ENCODE assay signal across 19 cellular contexts in genomic region chr11:36402568-36403181, GRCh38.
A peak's percentile ranks its signal among the peaks of the same experiment; 100 is the strongest.
DNase-seq lines count a peak whose midpoint lies in the region; ATAC-seq, FAIRE-seq and TF ChIP-seq lines count a peak whose summit lies in the region.
"Had no signal": no experiment of that assay in that cellular context is flagged by ENCODE, and none has a peak within 500 bp of the region (broad histone marks: within the 10 kb centered on the region; RNA-seq: fewer than 3 reads in every experiment).

No MANE protein-coding gene starts in this region.

- peaks cover 82% of the 10 kb centered on the region for H3K36me3 Mint-ChIP-seq in T-helper 1 cell treated with Interleukin-12 subunit alpha and Interleukin-12 subunit beta and Interleukin-4 antibody, amounts not matched to agents 30 μg/mL and 1 μg/mL, for 36 hours (ENCODE audit: low read depth)
- H3K36me3 Mint-ChIP-seq in T-cell = peaks cover 22% of the 10 kb centered on the region
- H3K36me3 Mint-ChIP-seq in natural killer cell = peaks cover 32% of the 10 kb centered on the region

- H3K27ac Mint-ChIP-seq in T-helper 1 cell treated with Interleukin-12 subunit alpha and Interleukin-12 subunit beta and Interleukin-4 antibody, amounts not matched to agents 30 μg/mL and 1 μg/mL, for 36 hours = no peak overlapping the region
- H3K27ac Mint-ChIP-seq in T-cell (peak overlapping the region; percentile 22 to 49), natural killer cell (peak overlapping the region; percentile 97 to 99)
- H3K27ac Mint-ChIP-seq: CD4-positive, alpha-beta T cell had no signal

- H3K27me3 Mint-ChIP-seq in T-helper 1 cell treated with Interleukin-12 subunit alpha and Interleukin-12 subunit beta and Interleukin-4 antibody, amounts not matched to agents 30 μg/mL and 1 μg/mL, for 36 hours (ENCODE audit: low read depth) = no peaks in the 10 kb centered on the region
- no peaks in the 10 kb centered on the region for H3K27me3 Mint-ChIP-seq in T-cell
- no peaks in the 10 kb centered on the region for H3K27me3 Mint-ChIP-seq in natural killer cell (ENCODE audit: low read depth in 2 of 2)
- H3K27me3 Mint-ChIP-seq: CD4-positive, alpha-beta T cell had no signal

- H3K9ac ChIP-seq in endothelial cell of umbilical vein (replicated peaks; ENCODE audit: extremely low read depth, insufficient read depth, low read length) (no peak overlapping the region), kidney (ENCODE audit: low read length in 2 of 2) (no peak overlapping the region)

- no peaks in the 10 kb centered on the region for H3K79me2 ChIP-seq in endothelial cell of umbilical vein (ENCODE audit: control insufficient read depth, insufficient read depth, low read length)

- peak overlapping the region; percentile 15 for H2AFZ ChIP-seq in endothelial cell of umbilical vein (ENCODE audit: low read depth, low read length)

- no peak for TF ChIP-seq CTCF in endothelial cell of umbilical vein (IDR thresholded peaks at IDR 0.05; ENCODE audit: extremely low read depth in 1 of 2, insufficient read depth in 1 of 2, low read depth in 1 of 2, low read length in 2 of 2)
- TF ChIP-seq CTCF in natural killer cell (IDR thresholded peaks at IDR 0.05) = no peak
- TF ChIP-seq CTCF in kidney (IDR thresholded peaks at IDR 0.05; ENCODE audit: borderline replicate concordance, extremely low read depth, insufficient read depth) = no peak

- H3K9me3 ChIP-seq in endothelial cell of umbilical vein (replicated peaks; ENCODE audit: control insufficient read depth, insufficient read depth, low read length) = no peaks in the 10 kb centered on the region
- no peaks in the 10 kb centered on the region for H3K9me3 ChIP-seq in kidney (ENCODE audit: control insufficient read depth in 1 of 2, low read length in 2 of 2)
- H3K9me3 ChIP-seq: BE2C had no signal

- BruUV-seq in endothelial cell of umbilical vein (replicated peaks; lab: Mats Ljungman, UMichigan) = no TSS peak

- ATAC-seq in T-cell (replicated peaks in 1 of 4) (no peak), natural killer cell (no peak)

- no peaks in the 10 kb centered on the region for H3K36me3 ChIP-seq in endothelial cell of umbilical vein (ENCODE audit: control insufficient read depth in 2 of 2, extremely low read depth in 1 of 2, insufficient read depth in 2 of 2, low read length in 2 of 2)
- no peaks in the 10 kb centered on the region for H3K36me3 ChIP-seq in kidney (ENCODE audit: control insufficient read depth in 1 of 2, insufficient read depth in 2 of 2, low read length in 2 of 2)
- H3K36me3 ChIP-seq: BE2C had no signal

- dilution Hi-C loops in endothelial cell of umbilical vein (cut with MboI; ENCODE audit: extremely low pct_ligation_motif_present, low sequenced_read_pairs) = no loop called here

- H3K4me1 ChIP-seq in endothelial cell of umbilical vein (ENCODE audit: control insufficient read depth, extremely low read depth, insufficient read depth, low read length) (peaks cover 14% of the 10 kb centered on the region), kidney (ENCODE audit: control insufficient read depth in 1 of 2, insufficient read depth in 1 of 2, low read depth in 1 of 2, low read length in 2 of 2) (no peaks in the 10 kb centered on the region)
- H3K4me1 ChIP-seq: BE2C had no signal

- no peak for FAIRE-seq in endothelial cell of umbilical vein (lab: Jason Lieb, UNC)
- no peak for FAIRE-seq in kidney (lab: Jason Lieb, UNC)
- FAIRE-seq: GM19239 had no signal

- CTCF ChIA-PET in T-cell (lab: Charles Lee) (no interaction called here), endothelial cell of umbilical vein (lab: Charles Lee) (interaction anchor here (0.6 to 2.2 kb wide), 7 partner anchors 9 to 110 kb away, joined by 3 to 5 read pairs (median 3); no protein-coding TSS in a partner anchor)

- no peak overlapping the region for H3K4me2 ChIP-seq in endothelial cell of umbilical vein (ENCODE audit: insufficient read depth, low read length)

- POLR2A ChIA-PET in T-cell (lab: Charles Lee) = no interaction called here
- POLR2A ChIA-PET in endothelial cell of umbilical vein (lab: Charles Lee) = interaction anchor here (0.5 kb wide), 1 partner anchor 27 kb away, joined by 3 read pairs; no protein-coding TSS in a partner anchor

- H3K27me3 ChIP-seq in endothelial cell of umbilical vein (ENCODE audit: control insufficient read depth in 2 of 2, insufficient read depth in 2 of 2, low read length in 2 of 2) = no peaks in the 10 kb centered on the region
- H3K27me3 ChIP-seq: BE2C had no signal

- H3K9me3 Mint-ChIP-seq in T-helper 1 cell treated with Interleukin-12 subunit alpha and Interleukin-12 subunit beta and Interleukin-4 antibody, amounts not matched to agents 30 μg/mL and 1 μg/mL, for 36 hours = no peaks in the 10 kb centered on the region
- H3K9me3 Mint-ChIP-seq in T-cell = no peaks in the 10 kb centered on the region
- no peaks in the 10 kb centered on the region for H3K9me3 Mint-ChIP-seq in natural killer cell
- H3K9me3 Mint-ChIP-seq: CD4-positive, alpha-beta T cell had no signal

- H3K4me3 Mint-ChIP-seq in T-helper 1 cell treated with Interleukin-12 subunit alpha and Interleukin-12 subunit beta and Interleukin-4 antibody, amounts not matched to agents 30 μg/mL and 1 μg/mL, for 36 hours = peak overlapping the region; percentile 83
- H3K4me3 Mint-ChIP-seq in T-cell = no peak overlapping the region
- H3K4me3 Mint-ChIP-seq in natural killer cell = no peak overlapping the region
- H3K4me3 Mint-ChIP-seq: CD4-positive, alpha-beta T cell had no signal

- H3K27ac ChIP-seq in endothelial cell of umbilical vein (ENCODE audit: insufficient read depth, low read depth, low read length) (no peak overlapping the region), kidney (ENCODE audit: low read depth in 2 of 2, low read length in 2 of 2) (no peak overlapping the region)
- H3K27ac ChIP-seq: 22Rv1 had no signal

- peaks cover 73% of the 10 kb centered on the region for H3K4me1 Mint-ChIP-seq in T-helper 1 cell treated with Interleukin-12 subunit alpha and Interleukin-12 subunit beta and Interleukin-4 antibody, amounts not matched to agents 30 μg/mL and 1 μg/mL, for 36 hours (ENCODE audit: low read depth)
- peaks cover 13 to 53% (median 18%) of the 10 kb centered on the region in 3 donors for H3K4me1 Mint-ChIP-seq in T-cell
- H3K4me1 Mint-ChIP-seq in natural killer cell = peaks cover 60 to 67% of the 10 kb centered on the region in 2 donors

- intact Hi-C loops in endothelial cell of umbilical vein (cut with micrococcal nuclease) = no loop called here
- intact Hi-C loops in natural killer cell (cut with micrococcal nuclease) = no loop called here
- intact Hi-C loops in kidney (cut with DNase I) = no loop called here

- no peaks in the 10 kb centered on the region for H3K9me1 ChIP-seq in endothelial cell of umbilical vein (replicated peaks; ENCODE audit: control insufficient read depth, extremely low read depth, insufficient read depth, low read length)

- no peaks in the 10 kb centered on the region for H4K20me1 ChIP-seq in endothelial cell of umbilical vein (replicated peaks; ENCODE audit: control insufficient read depth, extremely low read depth, insufficient read depth, low read length)

- DNase-seq in T-helper 1 cell (no peak), T-cell (no peak), endothelial cell of umbilical vein (ENCODE audit: low read depth, low spot score) (no peak), natural killer cell (no peak), kidney (no peak), DMS153 treated with DMSO at 0.1 percent for 48 hours (lab: John Stamatoyannopoulos, UW; ENCODE audit: unreplicated experiment) (no peak), OCI-M1 (lab: John Stamatoyannopoulos, UW) (no peak)
- DNase-seq: BE2C; Calu3; CD4-positive, alpha-beta T cell; DMS79; H7; NCI-H1092 treated with DMSO at 0.1 percent for 48 hours; NCI-H2107; NCI-H345; NCI-H69 had no signal

- TF ChIP-seq POLR2A in endothelial cell of umbilical vein (IDR thresholded peaks at IDR 0.05; ENCODE audit: low read depth, low read length) = no peak

- H3K4me3 ChIP-seq in endothelial cell of umbilical vein (replicated peaks in 1 of 3; ENCODE audit: insufficient read depth in 1 of 3, low read depth in 1 of 3, low read length in 3 of 3) (no peak overlapping the region), kidney (ENCODE audit: low read length in 2 of 2) (no peak overlapping the region)

TF ChIP-seq in endothelial cell of umbilical vein, 7 proteins besides CTCF, POLR2A, EP300 and RAD21:
- TF ChIP-seq EZH2 (IDR thresholded peaks at IDR 0.05; ENCODE audit: borderline replicate concordance, low read depth, low read length, severe bottlenecking) = no peak
- no peak for TF ChIP-seq JUN (IDR thresholded peaks at IDR 0.05; ENCODE audit: borderline replicate concordance, insufficient read depth, insufficient read length, low read depth)
- TF ChIP-seq POLR2AphosphoS5 (IDR thresholded peaks at IDR 0.05; ENCODE audit: insufficient read depth, low read depth, low read length) = no peak
- TF ChIP-seq GATA2 (IDR thresholded peaks at IDR 0.05; ENCODE audit: insufficient read depth, insufficient read length, low read depth, low read length) = no peak
- TF ChIP-seq MAX (IDR thresholded peaks at IDR 0.05; ENCODE audit: insufficient read depth, insufficient read length) = no peak
- TF ChIP-seq FOS (IDR thresholded peaks at IDR 0.05; ENCODE audit: borderline replicate concordance, insufficient read depth, low read length) = no peak
- TF ChIP-seq MYC (IDR thresholded peaks at IDR 0.05; ENCODE audit: low read depth, low read length) = no peak
